Comparison of ENCODE assay signal across 30 cellular contexts in the genomic region with DNA sequence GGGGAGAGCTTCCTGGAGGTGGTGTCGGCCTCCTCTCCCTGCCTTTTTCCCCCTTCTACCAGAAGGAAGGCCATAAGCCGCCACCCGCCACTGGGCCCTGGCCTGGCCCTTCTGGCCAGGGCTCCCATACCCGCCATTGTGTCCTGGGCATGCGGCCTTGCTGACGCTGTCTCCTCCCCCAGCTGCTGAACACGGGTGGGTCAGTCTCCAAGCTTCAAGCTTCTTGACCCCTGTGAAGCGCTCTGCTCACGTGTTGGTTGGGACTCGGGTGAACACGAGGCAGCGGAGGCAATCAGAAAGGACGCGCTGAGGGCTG.
"Had no signal": no experiment of that assay in that cellular context is flagged by ENCODE, and none has a peak within 500 bp of the region (broad histone marks: within the 10 kb centered on the region; RNA-seq: fewer than 3 reads in every experiment).

No MANE protein-coding gene starts in this region.

- H3K27ac ChIP-seq: adrenal gland, breast epithelium, cardiac muscle cell, colonic mucosa, esophagus muscularis mucosa, foreskin keratinocyte, gastrocnemius medialis, heart left ventricle, VCaP had no signal

- H3K9me3 ChIP-seq: adrenal gland, breast epithelium, colonic mucosa, esophagus muscularis mucosa, gastrocnemius medialis, heart left ventricle had no signal

- H3K4me1 ChIP-seq: foreskin keratinocyte had no signal

- H3K4me3 ChIP-seq: adrenal gland, breast epithelium, cardiac muscle cell, colonic mucosa, esophagus muscularis mucosa, gastrocnemius medialis, heart left ventricle had no signal

- ATAC-seq: activated CD4-positive, CD25-positive, alpha-beta regulatory T cell treated with anti-CD3 and anti-CD28 coated beads, Interleukin-2, amount 50 U/mL, for 24 hours; activated CD8-positive, alpha-beta T cell treated with anti-CD3 and anti-CD28 coated beads for 36 hours; activated naive CD8-positive, alpha-beta T cell treated with anti-CD3 and anti-CD28 coated beads, Interleukin-2, amount 50 U/mL, for 24 hours; foreskin keratinocyte; gastrocnemius medialis; heart left ventricle had no signal

- H3K36me3 ChIP-seq: adrenal gland, breast epithelium, cardiac muscle cell, colonic mucosa, esophagus muscularis mucosa, gastrocnemius medialis, heart left ventricle had no signal

- DNase-seq: activated B cell treated with CpG ODN at 0.5 μM for 24 hours; activated CD4-positive, alpha-beta T cell treated with anti-CD3 and anti-CD28 coated beads for 48 hours; activated CD4-positive, alpha-beta T cell treated with anti-CD3 and anti-CD28 coated beads, Interleukin-2, amount 50 U/mL, for 1 hour; activated CD4-positive, alpha-beta T cell treated with anti-CD3 and anti-CD28 coated beads, Interleukin-2, amount 50 U/mL, for 48 hours; activated CD8-positive, alpha-beta memory T cell treated with anti-CD3 and anti-CD28 coated beads for 24 hours; activated CD8-positive, alpha-beta T cell treated with anti-CD3 and anti-CD28 coated beads for 36 hours; activated effector memory CD4-positive, alpha-beta T cell treated with anti-CD3 and anti-CD28 coated beads, Interleukin-2, amount 50 U/mL, for 16 hours; activated naive CD4-positive, alpha-beta T cell treated with anti-CD3 and anti-CD28 coated beads for 36 hours; activated naive CD8-positive, alpha-beta T cell treated with anti-CD3 and anti-CD28 coated beads for 36 hours; activated naive CD8-positive, alpha-beta T cell treated with anti-CD3 and anti-CD28 coated beads, Interleukin-2, amount 50 U/mL, for 24 hours; activated T-cell treated with anti-CD3 and anti-CD28 coated beads, Interleukin-2, amount 50 U/mL, for 1 hour; activated T-cell treated with anti-CD3 and anti-CD28 coated beads, Interleukin-2, amount 50 U/mL, for 48 hours; amygdala; aorta; central memory CD4-positive, alpha-beta T cell; cerebellar nuclear complex; colonic mucosa; effector memory CD4-positive, alpha-beta T cell; endodermal cell; foreskin keratinocyte; gastrocnemius medialis; glutamatergic neuron; T-helper 2 cell had no signal

- H3K27me3 ChIP-seq: adrenal gland, cardiac muscle cell, colonic mucosa, heart left ventricle had no signal
